ENCODE assay signal across 1 cellular context in the genomic region with DNA sequence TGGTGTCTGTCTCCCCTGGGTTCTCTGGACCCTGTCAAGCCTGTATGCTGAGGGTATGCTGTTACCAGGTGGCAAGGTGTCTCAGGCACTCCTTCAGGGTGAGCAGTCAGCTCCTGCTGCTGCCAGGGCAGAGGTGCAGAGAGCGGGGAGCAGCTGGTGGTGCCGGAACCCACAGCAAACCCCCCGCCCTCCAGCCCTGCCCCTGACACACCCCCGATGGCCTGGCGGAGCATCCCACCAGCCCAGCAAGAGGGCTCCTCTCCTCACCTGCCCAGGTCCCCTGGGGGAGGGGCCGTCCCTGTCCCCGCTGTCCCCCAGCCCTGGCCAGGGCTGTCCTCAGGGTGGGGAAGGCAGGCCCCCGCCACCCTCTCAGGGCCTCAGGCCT.
TF ChIP-seq lines count a peak whose summit lies in the region.

No MANE protein-coding gene starts in this region.

TF ChIP-seq in A549, 52 proteins besides CTCF, POLR2A, EP300 and RAD21:
- TF ChIP-seq MAZ (IDR thresholded peaks at IDR 0.05; ENCODE audit: borderline replicate concordance, low read depth, low read length) = no peak
- TF ChIP-seq FOSB (CRISPR knock-in tag; IDR thresholded peaks at IDR 0.05) = no peak
- TF ChIP-seq ZSCAN20 (CRISPR knock-in tag; IDR thresholded peaks at IDR 0.05) = no peak
- TF ChIP-seq, protein P1, sequence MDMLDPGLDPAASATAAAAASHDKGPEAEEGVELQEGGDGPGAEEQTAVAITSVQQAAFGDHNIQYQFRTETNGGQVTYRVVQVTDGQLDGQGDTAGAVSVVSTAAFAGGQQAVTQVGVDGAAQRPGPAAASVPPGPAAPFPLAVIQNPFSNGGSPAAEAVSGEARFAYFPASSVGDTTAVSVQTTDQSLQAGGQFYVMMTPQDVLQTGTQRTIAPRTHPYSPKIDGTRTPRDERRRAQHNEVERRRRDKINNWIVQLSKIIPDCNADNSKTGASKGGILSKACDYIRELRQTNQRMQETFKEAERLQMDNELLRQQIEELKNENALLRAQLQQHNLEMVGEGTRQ (IDR thresholded peaks at IDR 0.05) = no peak
